In the genomic region with DNA sequence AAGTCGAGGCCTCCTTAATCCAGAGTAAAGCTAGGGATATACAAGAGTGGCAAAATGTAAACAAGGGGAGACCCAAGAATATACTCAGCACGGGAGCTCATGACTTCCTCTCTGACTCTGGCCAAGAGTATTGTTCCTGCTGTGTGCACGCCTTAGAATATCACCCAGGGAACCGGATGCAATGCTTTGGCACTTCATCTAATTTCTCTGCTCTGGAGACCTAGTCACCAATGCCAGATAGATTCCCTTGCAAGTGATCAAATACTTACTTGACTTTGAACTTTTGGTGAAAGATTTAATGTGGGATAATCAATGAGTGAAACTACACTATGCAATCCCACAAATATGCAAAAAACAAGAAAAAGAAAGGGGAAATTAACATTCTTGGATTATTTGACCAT, we compare ENCODE assay signal across 20 cellular contexts.
DNase-seq lines count a peak whose midpoint lies in the region; ATAC-seq and TF ChIP-seq lines count a peak whose summit lies in the region.
"Had no signal": no experiment of that assay in that cellular context is flagged by ENCODE, and none has a peak within 500 bp of the region (broad histone marks: within the 10 kb centered on the region; RNA-seq: fewer than 3 reads in every experiment).

No MANE protein-coding gene starts in this region.

- H3K27ac ChIP-seq in RWPE2 (ENCODE audit: poor library complexity, severe bottlenecking): peak overlapping the region; percentile 97
- H3K27ac ChIP-seq in osteoblast (ENCODE audit: low read depth, low read length): peak overlapping the region; percentile 27
- no peak overlapping the region for H3K27ac ChIP-seq in substantia nigra (ENCODE audit: low read depth, low read length, poor library complexity, severe bottlenecking)
- H3K27ac ChIP-seq: colonic mucosa, SK-N-MC had no signal

- no peaks in the 10 kb centered on the region for H3K79me2 ChIP-seq in osteoblast (ENCODE audit: insufficient read depth, low read length)

- 48 to 50% methylated on average over 4 of the region's 4 CpGs for WGBS in lower leg skin, 2 donors

- H3K27me3 ChIP-seq in RWPE2 (ENCODE audit: insufficient read depth, poor library complexity, severe bottlenecking) (no peaks in the 10 kb centered on the region), osteoblast (ENCODE audit: insufficient read depth, low read length) (no peaks in the 10 kb centered on the region)
- H3K27me3 ChIP-seq: colonic mucosa had no signal

- H3K4me3 ChIP-seq in RWPE2 (ENCODE audit: severe bottlenecking): no peak overlapping the region
- no peak overlapping the region for H3K4me3 ChIP-seq in osteoblast (ENCODE audit: insufficient read depth, low read length)
- H3K4me3 ChIP-seq in lower leg skin (ENCODE audit: low read depth, poor library complexity, severe bottlenecking): no peak overlapping the region
- H3K4me3 ChIP-seq: colonic mucosa, SK-N-MC had no signal

- no peaks in the 10 kb centered on the region for H3K36me3 ChIP-seq in RWPE2 (ENCODE audit: low read depth)
- H3K36me3 ChIP-seq in osteoblast (ENCODE audit: insufficient read depth, low read length): no peaks in the 10 kb centered on the region
- H3K36me3 ChIP-seq: colonic mucosa had no signal

- H3K9me3 ChIP-seq in RWPE2 (ENCODE audit: severe bottlenecking) (no peaks in the 10 kb centered on the region), osteoblast (ENCODE audit: low read depth, low read length) (no peaks in the 10 kb centered on the region)
- H3K9me3 ChIP-seq: colonic mucosa had no signal

- TF ChIP-seq POLR2A in lower leg skin (IDR thresholded peaks at IDR 0.05): no peak

- intact Hi-C loops in lower leg skin (cut with DNase I; ENCODE audit: low total_unique reads): no loop called here

- DNase-seq in HCEC 1CT (peak; percentile 45), RWPE2 (ENCODE audit: low spot score) (no peak), osteoblast (ENCODE audit: insufficient read length, low spot score, missing footprints) (peak; percentile 25), lower leg skin (ENCODE audit: low spot score in 2 of 2) (no peak), substantia nigra (lab: John Stamatoyannopoulos, UW) (no peak)
- DNase-seq: activated CD4-positive, alpha-beta T cell treated with anti-CD3 and anti-CD28 coated beads for 36 hours; activated gamma-delta T cell treated with Interleukin-2 at 50 U/mL for 16 hours; amygdala; colonic mucosa; Karpas-422; left ventricle myocardium superior; NCI-H1105 treated with DMSO at 0.1 percent for 48 hours; NCI-H2107; NCI-H526; OCI-M1; stimulated activated CD4-positive, alpha-beta T cell treated with anti-CD3 and anti-CD28 coated beads, Interleukin-2, amount 100 ng/mL, for 48 hours had no signal

- H2AFZ ChIP-seq in osteoblast (ENCODE audit: low read length): no peak overlapping the region

- peaks cover 50% of the 10 kb centered on the region for H3K4me1 ChIP-seq in RWPE2 (ENCODE audit: insufficient read depth, poor library complexity, severe bottlenecking)
- peaks cover 30% of the 10 kb centered on the region for H3K4me1 ChIP-seq in osteoblast (ENCODE audit: insufficient read depth, low read length)
- H3K4me1 ChIP-seq: colonic mucosa had no signal

- no peak overlapping the region for H3K4me2 ChIP-seq in osteoblast (ENCODE audit: insufficient read depth, low read length)

- no peaks in the 10 kb centered on the region for H4K20me1 ChIP-seq in osteoblast (ENCODE audit: insufficient read depth, low read length)

- TF ChIP-seq CTCF in RWPE2 (IDR thresholded peaks at IDR 0.05; ENCODE audit: poor library complexity, severe bottlenecking) (no peak), osteoblast (IDR thresholded peaks at IDR 0.05; ENCODE audit: extremely low read depth, low read depth, low read length) (no peak), lower leg skin (IDR thresholded peaks at IDR 0.05) (no peak)

- ATAC-seq in RWPE2 (ENCODE audit: low read depth): no peak
- ATAC-seq in esophagus mucosa: peak; percentile 82
- ATAC-seq in HG03108 (IDR thresholded peaks at IDR 0.05; ENCODE audit: unreplicated experiment): no peak
- no peak for ATAC-seq in GM21619 (IDR thresholded peaks at IDR 0.05; ENCODE audit: unreplicated experiment)
- ATAC-seq: activated CD4-positive, alpha-beta T cell treated with anti-CD3 and anti-CD28 coated beads for 36 hours; left ventricle myocardium superior had no signal

Comparison
In these comparisons a context has a peak if more than half of its experiments do, and no peak if none do; other contexts are left out.
1. DNase-seq: peak in HCEC 1CT (single experiment) and osteoblast (single experiment); none in RWPE2 (single experiment), lower leg skin (0 of 2) and substantia nigra (0 of 49).